In the genomic region with DNA sequence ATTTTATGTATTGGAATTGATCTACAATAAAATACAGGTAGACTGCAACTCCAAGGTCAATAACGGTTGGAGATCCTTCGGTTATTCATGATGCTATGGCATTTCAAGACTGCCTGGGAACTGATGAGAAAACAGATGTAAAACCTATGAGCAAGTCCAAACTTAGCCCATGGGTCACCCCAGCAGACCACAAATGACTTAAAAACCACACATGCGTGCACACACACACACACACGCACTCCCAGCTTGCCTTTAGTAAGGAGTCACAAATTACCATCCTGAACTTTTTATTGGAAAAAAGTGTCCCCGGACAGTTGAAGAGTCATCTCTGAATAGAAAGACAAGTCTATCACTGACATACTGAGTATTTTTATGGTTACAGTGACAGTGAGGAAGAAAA, we compare ENCODE assay signal across 17 cellular contexts.
"Had no signal": no experiment of that assay in that cellular context is flagged by ENCODE, and none has a peak within 500 bp of the region (broad histone marks: within the 10 kb centered on the region; RNA-seq: fewer than 3 reads in every experiment).

No MANE protein-coding gene starts in this region.

- H3K9me3 ChIP-seq: body of pancreas, thoracic aorta had no signal

- H3K4me3 ChIP-seq: body of pancreas, esophagus squamous epithelium, thoracic aorta had no signal

- H3K27me3 ChIP-seq: body of pancreas, esophagus squamous epithelium had no signal

- H3K27ac ChIP-seq: body of pancreas, esophagus squamous epithelium, thoracic aorta, VCaP had no signal

- H3K4me1 ChIP-seq: body of pancreas had no signal

- ATAC-seq: body of pancreas, left ventricle myocardium superior, SK-N-SH treated with all-trans-retinoic acid at 6 μM for 48 hours had no signal

- DNase-seq: amniotic stem cell; body of pancreas; central memory CD4-positive, alpha-beta T cell; cortex of kidney; effector CD4-positive, alpha-beta T cell; esophagus squamous epithelium; foreskin fibroblast; glutamatergic neuron; left ventricle myocardium superior; mesendoderm; nephron progenitor cell; right cardiac atrium; T-helper 1 cell; T1000 had no signal
